Comparison of ENCODE assay signal across 8 cellular contexts in genomic region chr10:96673318-96674099, GRCh38. TPM values are rescaled to one million over a fixed set of nuclear protein-coding genes. Genes with fewer than 3 reads are reported as not detected.
DNase-seq lines count a peak whose midpoint lies in the region; ATAC-seq and TF ChIP-seq lines count a peak whose summit lies in the region.

No MANE protein-coding gene starts in this region.

- in situ Hi-C loops in ACHN (cut with HindIII; ENCODE audit: low pct_ligation_motif_present, low pct_unique_long_range_greater_than_20kb, low sequenced_read_pairs): no loop called here

- H3K9me3 ChIP-seq in mucosa of descending colon: no peaks in the 10 kb centered on the region

- H3K9me3 Mint-ChIP-seq in IgD-negative memory B cell: no peaks in the 10 kb centered on the region

- H3K4me3 ChIP-seq in cardiac fibroblast (replicated peaks in 1 of 2; ENCODE audit: low read depth in 2 of 2, low read length in 2 of 2) (no peak overlapping the region), mucosa of descending colon (no peak overlapping the region)

- intact Hi-C loops in mucosa of descending colon (cut with DNase I, micrococcal nuclease): no loop called here

- peak overlapping the region; percentile 91 to 98 (median 97) for H3K27ac Mint-ChIP-seq in IgD-negative memory B cell

- H3K4me1 ChIP-seq in mucosa of descending colon (ENCODE audit: low read depth): peaks cover 2% of the 10 kb centered on the region

- TF ChIP-seq CTCF in cardiac fibroblast (IDR thresholded peaks at IDR 0.05; ENCODE audit: low read depth, low read length) (no peak), mucosa of descending colon (IDR thresholded peaks at IDR 0.05) (no peak)

- ATAC-seq in GM19395 (IDR thresholded peaks at IDR 0.05; ENCODE audit: unreplicated experiment) (peak; percentile 64), mucosa of descending colon (peak; percentile 73)

- peaks cover 11% of the 10 kb centered on the region for H3K36me3 Mint-ChIP-seq in IgD-negative memory B cell

- peak; percentile 85 for DNase-seq in ACHN
- peak; percentile 3 to 6 for DNase-seq in cardiac fibroblast (ENCODE audit: low read depth in 2 of 2)
- DNase-seq in mucosa of descending colon: peak in 2 of 3 donors; percentile 55 to 63
- no peak for DNase-seq in NCI-H510A (lab: John Stamatoyannopoulos, UW)
- no peak for DNase-seq in cerebellum (ENCODE audit: low spot score)
- no peak for DNase-seq in NCI-H1436 treated with DMSO at 0.1 percent for 48 hours (lab: John Stamatoyannopoulos, UW)

- no peaks in the 10 kb centered on the region for H3K27me3 Mint-ChIP-seq in IgD-negative memory B cell

- peaks cover 48 to 76% (median 60%) of the 10 kb centered on the region in 3 donors for H3K4me1 Mint-ChIP-seq in IgD-negative memory B cell

- H3K36me3 ChIP-seq in mucosa of descending colon (ENCODE audit: low read depth): no peaks in the 10 kb centered on the region

- H3K4me3 Mint-ChIP-seq in IgD-negative memory B cell: peak overlapping the region; percentile 70 to 94 (median 80)

RNA-seq across cellular contexts. Expression of gene PIK3AP1, which starts 46.8 kb away (rescaled TPM):
- 174 TPM for polyA plus RNA-seq in IgD-negative memory B cell
- total RNA-seq in mucosa of descending colon: 10 to 100 TPM; 10.4 to 19.8 (median 13.2) TPM
- total RNA-seq in cerebellum: 2.1 TPM

Comparison
In these comparisons a context has a peak if more than half of its experiments do, and no peak if none do; other contexts are left out.
1. DNase-seq: peak in ACHN (single experiment), cardiac fibroblast (2 of 2) and mucosa of descending colon (2 of 3); none in NCI-H510A (single experiment), cerebellum (single experiment) and NCI-H1436 treated with DMSO at 0.1 percent for 48 hours (single experiment).